ENCODE assay signal across 15 cellular contexts in the genomic region with DNA sequence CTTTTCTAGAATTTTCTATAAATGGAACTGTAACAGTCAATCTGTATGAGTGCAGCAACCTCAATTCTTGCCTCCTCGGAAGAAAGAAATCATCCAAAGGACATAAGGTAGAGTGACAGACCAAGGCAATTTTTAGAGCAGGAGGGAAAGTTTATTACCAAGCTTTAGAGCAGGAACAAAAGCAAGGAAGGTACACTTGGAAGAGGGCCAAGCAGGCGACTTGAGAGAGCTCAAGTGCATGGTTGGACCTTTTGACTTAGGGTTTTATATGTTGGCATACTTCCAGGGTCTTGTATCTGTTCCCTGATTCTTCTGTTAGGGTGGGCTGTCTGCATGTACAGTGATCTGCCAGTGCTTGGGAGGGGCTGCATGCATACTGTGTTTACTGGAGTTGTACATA.
"Had no signal": no experiment of that assay in that cellular context is flagged by ENCODE, and none has a peak within 500 bp of the region (broad histone marks: within the 10 kb centered on the region; RNA-seq: fewer than 3 reads in every experiment).

No MANE protein-coding gene starts in this region.

- ATAC-seq: activated T-helper 17 cell treated with anti-CD3 and anti-CD28 coated beads, Interleukin-2, amount 50 U/mL, for 72 hours; heart left ventricle; naive thymus-derived CD8-positive, alpha-beta T cell; right cardiac atrium; stimulated activated effector memory CD8-positive, alpha-beta T cell treated with anti-CD3 and anti-CD28 coated beads, Interleukin-12 subunit alpha, Interleukin-12 subunit beta, amount 100 ng/mL, for 72 hours had no signal

- DNase-seq: activated B cell treated with CpG ODN at 0.5 μM for 24 hours; activated CD4-positive, alpha-beta T cell treated with anti-CD3 and anti-CD28 coated beads, Interleukin-2, amount 10 ng/mL, durations not matched to agents 24 days and 14 days; activated CD8-positive, alpha-beta memory T cell treated with anti-CD3 and anti-CD28 coated beads for 24 hours; activated naive CD4-positive, alpha-beta T cell treated with anti-CD3 and anti-CD28 coated beads, Interleukin-2, amount 10 ng/mL, durations not matched to agents 7 days and 5 days; activated T-cell treated with anti-CD3 and anti-CD28 coated beads for 4 hours; adrenal gland; effector CD4-positive, alpha-beta T cell; foreskin melanocyte; heart left ventricle; mammary epithelial cell; naive thymus-derived CD8-positive, alpha-beta T cell; right cardiac atrium; tibial artery had no signal
